11 cellular contexts compared by ENCODE assay signal in genomic region chr3:133938770-133939495, GRCh38. TPM values are rescaled to one million over a fixed set of nuclear protein-coding genes. Genes with fewer than 3 reads are reported as not detected.
DNase-seq lines count a peak whose midpoint lies in the region; ATAC-seq and TF ChIP-seq lines count a peak whose summit lies in the region.
"Had no signal": no experiment of that assay in that cellular context is flagged by ENCODE, and none has a peak within 500 bp of the region (broad histone marks: within the 10 kb centered on the region; RNA-seq: fewer than 3 reads in every experiment).

No MANE protein-coding gene starts in this region.

- no peaks in the 10 kb centered on the region for H3K79me1 ChIP-seq in H9 (ENCODE audit: insufficient read depth, low read depth, low read length, poor library complexity, severe bottlenecking)

- no peak overlapping the region for H3K18ac ChIP-seq in H9 (ENCODE audit: insufficient read length, low read depth, low read length)

- H3K27ac ChIP-seq in H9 (ENCODE audit: insufficient read length, low read depth, low read length) (no peak overlapping the region), esophagus muscularis mucosa (replicated peaks in 1 of 4) (peak overlapping the region; percentile 35 to 72 (median 58)), spleen (no peak overlapping the region), lower lobe of right lung (no peak overlapping the region)

- peaks cover 13 to 26% of the 10 kb centered on the region in 2 experiments for H3K4me1 Mint-ChIP-seq in H9

- in situ Hi-C loops in G401 (cut with HindIII; ENCODE audit: low sequenced_read_pairs) = no loop called here

- H3K4me3 ChIP-seq in esophagus muscularis mucosa (no peak overlapping the region), spleen (no peak overlapping the region), lower lobe of right lung (no peak overlapping the region)

- no peak overlapping the region for H2AFZ ChIP-seq in H9 (ENCODE audit: low read length)

- H2BK15ac ChIP-seq in H9 (ENCODE audit: low read depth, low read length) = no peak overlapping the region

- H4K91ac ChIP-seq in H9 (ENCODE audit: insufficient read length, low read depth, low read length) = no peak overlapping the region

- peaks cover 3% of the 10 kb centered on the region; the same call in 1 of the 2 replicates for H3K4me1 ChIP-seq in H9 (ENCODE audit: insufficient read depth, low read length)
- H3K4me1 ChIP-seq in esophagus muscularis mucosa = peaks cover 8 to 51% (median 49%) of the 10 kb centered on the region in 4 donors
- H3K4me1 ChIP-seq in spleen = peaks cover 0 to 19% (median 2%) of the 10 kb centered on the region in 6 donors
- peaks cover 21% of the 10 kb centered on the region for H3K4me1 ChIP-seq in lower lobe of right lung

- no peaks in the 10 kb centered on the region for H3K79me2 ChIP-seq in H9 (ENCODE audit: insufficient read depth, low read length)

- no peaks in the 10 kb centered on the region for H3K23me2 ChIP-seq in H9 (ENCODE audit: insufficient read length, low read depth, low read length, poor library complexity, severe bottlenecking)

- H3K27me3 Mint-ChIP-seq in H9 (ENCODE audit: low read depth) = peaks cover 2% of the 10 kb centered on the region; the same call in 1 of the 2 replicates

- H4K20me1 ChIP-seq in H9 (ENCODE audit: control insufficient read depth, insufficient read depth, insufficient read length) = no peaks in the 10 kb centered on the region

- no peaks in the 10 kb centered on the region for H3K27me3 ChIP-seq in H9 (ENCODE audit: insufficient read depth, low read length)
- H3K27me3 ChIP-seq in esophagus muscularis mucosa = no peaks in the 10 kb centered on the region
- peaks cover 0 to 3% (median 0%) of the 10 kb centered on the region in 7 donors for H3K27me3 ChIP-seq in spleen (replicated peaks in 1 of 7)
- no peaks in the 10 kb centered on the region for H3K27me3 ChIP-seq in lower lobe of right lung (ENCODE audit: low read depth)

- no peak overlapping the region for H2BK20ac ChIP-seq in H9 (ENCODE audit: low read depth, low read length, poor library complexity, severe bottlenecking)

- H3K9me3 Mint-ChIP-seq in H9 = peaks cover 0 to 2% of the 10 kb centered on the region in 2 experiments; a peak in 1 of 5 replicates
- H3K9me3 Mint-ChIP-seq: activated B cell treated with CpG ODN at 0.5 μM for 24 hours, mesothelial cell of epicardium had no signal

- intact Hi-C loops in esophagus muscularis mucosa (cut with DNase I) = loop anchor here (10.0 kb wide), 2 partner anchors 96 to 256 kb away; no protein-coding TSS in a partner anchor
- intact Hi-C loops in spleen (cut with DNase I; ENCODE audit: low total_unique reads) = no loop called here
- intact Hi-C loops in lower lobe of right lung (cut with DNase I) = no loop called here

- H2BK12ac ChIP-seq in H9 (ENCODE audit: insufficient read length, low read depth, low read length) = no peak overlapping the region

- H3T11ph ChIP-seq in H9 (ENCODE audit: low read length) = no peak overlapping the region

- TF ChIP-seq POLR2A in esophagus muscularis mucosa (IDR thresholded peaks at IDR 0.05; ENCODE audit: low read depth) = no peak
- TF ChIP-seq POLR2A in spleen (IDR thresholded peaks at IDR 0.05) = no peak

- TF ChIP-seq EP300 in esophagus muscularis mucosa (IDR thresholded peaks at IDR 0.05) = no peak

- H3K27ac Mint-ChIP-seq in H9 = peak overlapping the region in 1 of 3 experiments; percentile 59; a peak in 1 of 7 replicates
- H3K27ac Mint-ChIP-seq: activated B cell treated with CpG ODN at 0.5 μM for 24 hours had no signal

- no peak overlapping the region for H3K4me2 ChIP-seq in H9 (ENCODE audit: insufficient read depth, insufficient read length, low read length)

- H3K9me3 ChIP-seq in H9 (ENCODE audit: control insufficient read depth, low read depth, low read length) (no peaks in the 10 kb centered on the region), esophagus muscularis mucosa (no peaks in the 10 kb centered on the region), spleen (no peaks in the 10 kb centered on the region), lower lobe of right lung (no peaks in the 10 kb centered on the region)

- no peak overlapping the region for H3K9ac ChIP-seq in H9 (ENCODE audit: extremely low read depth, insufficient read length, low read length)

- H3K36me3 ChIP-seq in esophagus muscularis mucosa (peaks cover 0 to 3% (median 0%) of the 10 kb centered on the region in 4 donors), spleen (peaks cover 0 to 65% (median 0%) of the 10 kb centered on the region in 6 donors), lower lobe of right lung (peaks cover 28% of the 10 kb centered on the region)

- H4K8ac ChIP-seq in H9 (replicated peaks; ENCODE audit: insufficient read length, low read depth, low read length) = no peak overlapping the region

- H2BK120ac ChIP-seq in H9 (ENCODE audit: low read depth, low read length, poor library complexity, severe bottlenecking) = no peak overlapping the region

- no peak overlapping the region for H3K4ac ChIP-seq in H9 (ENCODE audit: low read depth, low read length)

- ATAC-seq in lower lobe of right lung = no peak

- H2AK5ac ChIP-seq in H9 (ENCODE audit: insufficient read length, low read length) = no peak overlapping the region

- no peak overlapping the region for H3K4me3 Mint-ChIP-seq in H9
- H3K4me3 Mint-ChIP-seq: activated B cell treated with CpG ODN at 0.5 μM for 24 hours, mesothelial cell of epicardium had no signal

- H3K56ac ChIP-seq in H9 (ENCODE audit: insufficient read length, low read depth, low read length) = no peak overlapping the region

- TF ChIP-seq CTCF in H9 (conservative IDR thresholded peaks at IDR 0.05) = peak; percentile 21; the same call in 2 of the 3 replicates
- TF ChIP-seq CTCF in esophagus muscularis mucosa (IDR thresholded peaks at IDR 0.05) = no peak
- no peak for TF ChIP-seq CTCF in spleen (IDR thresholded peaks at IDR 0.05 in 8 of 11, conservative IDR thresholded peaks at IDR 0.05 in 3 of 11)
- TF ChIP-seq CTCF in lower lobe of right lung (IDR thresholded peaks at IDR 0.05) = no peak

- no CpG with 5 or more reads among the region's 2 CpGs for WGBS in H9 (ENCODE audit: extremely low coverage, insufficient read length, low lambda C conversion rate)
- 92% methylated on average over 2 of the region's 2 CpGs for WGBS in esophagus muscularis mucosa
- WGBS in spleen, 5 donors = 62 to 87% (median 80%) methylated on average over 2 of the region's 2 CpGs

- H3K14ac ChIP-seq in H9 (ENCODE audit: insufficient read depth, low read length) = no peak overlapping the region

- no peaks in the 10 kb centered on the region; a peak in 1 of 7 replicates for H3K36me3 Mint-ChIP-seq in H9 (ENCODE audit: insufficient read depth in 1 of 3, low read depth in 3 of 3)
- H3K36me3 Mint-ChIP-seq: mesothelial cell of epicardium had no signal

- no peak overlapping the region for H2BK5ac ChIP-seq in H9 (ENCODE audit: insufficient read length, low read length)

- DNase-seq in H9 = peak; percentile 23
- peak; percentile 70 for DNase-seq in RPMI7951 (ENCODE audit: low read depth)
- no peak for DNase-seq in esophagus muscularis mucosa (ENCODE audit: extremely low spot score)
- DNase-seq in spleen = peak; percentile 69
- DNase-seq in lower lobe of right lung = no peak
- DNase-seq in G401 (ENCODE audit: low spot score) = no peak
- DNase-seq in OCI-M2 (lab: John Stamatoyannopoulos, UW; ENCODE audit: unreplicated experiment) = no peak
- DNase-seq: activated B cell treated with CpG ODN at 0.5 μM for 24 hours, DND-41, NCI-H2171 had no signal

- no peak overlapping the region for H4K5ac ChIP-seq in H9 (ENCODE audit: insufficient read length, low read depth, low read length)

- H3K23ac ChIP-seq in H9 (ENCODE audit: insufficient read length, low read depth, low read length) = no peak overlapping the region

RNA-seq across cellular contexts. Expression of gene RAB6B, which starts 43.3 kb away (rescaled TPM):
- 12.3 and 14.8 TPM in 2 replicates for total RNA-seq in H9 (2021)
- 0.12 and 0.29 TPM in 2 replicates for total RNA-seq in RPMI7951 (2014; rRNA removed; shearing (Covaris generic))
- total RNA-seq in esophagus muscularis mucosa = 10 to 100 TPM in 2 of 4 donors, 1 to 10 TPM in 2; 6.2 to 11.9 (median 10.5) TPM
- total RNA-seq in spleen = 10 to 100 TPM in 2 of 7 donors, 1 to 10 TPM in 5; 6.1 to 20.4 (median 9.7) TPM
- 1 to 10 TPM; 1.3 to 8.3 (median 6.7) TPM for polyA plus RNA-seq in spleen
- 5.5 TPM for total RNA-seq in lower lobe of right lung
- total RNA-seq in G401 (2014; rRNA removed; shearing (Covaris generic)) = 2.5 and 4.3 TPM in 2 replicates
- total RNA-seq: activated B cell treated with CpG ODN at 0.5 μM for 24 hours had no signal

Comparison
In these comparisons a context has a peak if more than half of its experiments do, and no peak if none do; other contexts are left out.
1. DNase-seq: peak in H9 (single experiment), RPMI7951 (single experiment) and spleen (single experiment); none in esophagus muscularis mucosa (single experiment), lower lobe of right lung (single experiment), G401 (single experiment) and OCI-M2 (single experiment).
2. H3K27ac ChIP-seq: peak in esophagus muscularis mucosa (4 of 4); none in H9 (single experiment), spleen (0 of 8) and lower lobe of right lung (single experiment).